8 cellular contexts compared by ENCODE assay signal in genomic region chr15:56273724-56274123, GRCh38.
"Had no signal": no experiment of that assay in that cellular context is flagged by ENCODE, and none has a peak within 500 bp of the region (broad histone marks: within the 10 kb centered on the region; RNA-seq: fewer than 3 reads in every experiment).

No MANE protein-coding gene starts in this region.

- DNase-seq: GDM1, GF-D8 had no signal

- ATAC-seq: GM12878 had no signal

- FAIRE-seq: G401.6, GM12878, GM12891, GM12892, GM18507, GM19239 had no signal

- H3K4me3 ChIP-seq: GM12878 had no signal
